Comparison of ENCODE assay signal across 19 cellular contexts in the genomic region with DNA sequence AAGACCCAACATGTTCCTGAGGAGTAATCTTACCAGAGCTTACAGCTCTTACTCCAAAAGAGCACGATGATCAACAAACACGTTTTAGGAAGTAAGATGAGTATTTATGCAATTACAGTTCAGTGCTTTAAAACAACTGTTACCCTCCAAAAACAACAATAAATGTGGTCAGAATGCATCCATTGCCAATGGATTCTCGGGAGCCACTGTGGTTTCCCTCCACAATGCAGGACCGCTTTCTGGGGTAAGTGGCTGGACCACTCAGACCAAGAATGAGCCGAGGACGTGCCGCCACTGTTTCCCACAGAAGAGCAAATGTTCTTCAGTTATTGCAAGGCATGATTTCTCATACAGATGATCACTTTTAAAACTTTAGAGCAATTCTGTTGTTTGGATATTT.
DNase-seq lines count a peak whose midpoint lies in the region; ATAC-seq, FAIRE-seq and TF ChIP-seq lines count a peak whose summit lies in the region.
"Had no signal": no experiment of that assay in that cellular context is flagged by ENCODE, and none has a peak within 500 bp of the region (broad histone marks: within the 10 kb centered on the region; RNA-seq: fewer than 3 reads in every experiment).

No MANE protein-coding gene starts in this region.

- no peak overlapping the region for H3K27ac Mint-ChIP-seq in astrocyte (ENCODE audit: unreplicated experiment)
- H3K27ac Mint-ChIP-seq: activated CD4-positive, alpha-beta T cell treated with anti-CD3 and anti-CD28 coated beads, Interleukin-2, amount 10 ng/mL, durations not matched to agents 7 days and 5 days had no signal

- DNase-seq in left ventricle myocardium superior, result no peak
- DNase-seq in Right ventricle myocardium superior, result no peak
- DNase-seq in astrocyte (ENCODE audit: low read depth), result peak; percentile 63
- no peak for DNase-seq in lower lobe of right lung
- no peak for DNase-seq in pons (ENCODE audit: low spot score)
- no peak for DNase-seq in NCI-H526 (lab: John Stamatoyannopoulos, UW)
- no peak for DNase-seq in Right ventricle myocardium inferior (ENCODE audit: missing footprints)
- DNase-seq in foreskin melanocyte, result no peak
- DNase-seq: activated CD4-positive, alpha-beta T cell treated with anti-CD3 and anti-CD28 coated beads, Interleukin-2, amount 10 ng/mL, durations not matched to agents 7 days and 5 days; activated gamma-delta T cell; left ventricle myocardium inferior; MG63; NCI-H774; PC-9; stimulated activated CD4-positive, alpha-beta T cell treated with anti-CD3 and anti-CD28 coated beads, Interleukin-15, amount 100 ng/mL, for 24 hours; T-helper 1 cell had no signal

- H3K27ac ChIP-seq in astrocyte (ENCODE audit: low read depth, low read length) (no peak overlapping the region), lower lobe of right lung (peak overlapping the region; percentile 29)
- H3K27ac ChIP-seq: BLaER1, left ventricle myocardium inferior, PC-9, vagina had no signal

- H3K9ac ChIP-seq in astrocyte (ENCODE audit: low read length), result no peak overlapping the region
- H3K9ac ChIP-seq: BLaER1 had no signal

- peaks cover 44% of the 10 kb centered on the region for H4K20me1 ChIP-seq in astrocyte (ENCODE audit: insufficient read depth, low read length)

- H3K79me2 ChIP-seq in astrocyte (ENCODE audit: insufficient read depth, low read length), result no peaks in the 10 kb centered on the region

- H3K27me3 ChIP-seq in astrocyte (ENCODE audit: insufficient read depth, low read length), result no peaks in the 10 kb centered on the region
- H3K27me3 ChIP-seq in lower lobe of right lung (ENCODE audit: low read depth), result no peaks in the 10 kb centered on the region
- H3K27me3 ChIP-seq: BLaER1, MG63, vagina had no signal

- no peak overlapping the region for H3K4me3 Mint-ChIP-seq in astrocyte (ENCODE audit: unreplicated experiment)
- H3K4me3 Mint-ChIP-seq: activated CD4-positive, alpha-beta T cell treated with anti-CD3 and anti-CD28 coated beads, Interleukin-2, amount 10 ng/mL, durations not matched to agents 7 days and 5 days had no signal

- H3K4me3 ChIP-seq in astrocyte (ENCODE audit: insufficient read depth, low read depth, low read length) (no peak overlapping the region), lower lobe of right lung (no peak overlapping the region)
- H3K4me3 ChIP-seq: BLaER1, left ventricle myocardium inferior, MG63, PC-9, vagina had no signal

- FAIRE-seq in astrocyte (lab: Jason Lieb, UNC), result no peak

- peaks cover 1% of the 10 kb centered on the region for H3K9me3 Mint-ChIP-seq in astrocyte (ENCODE audit: unreplicated experiment)
- H3K9me3 Mint-ChIP-seq: activated CD4-positive, alpha-beta T cell treated with anti-CD3 and anti-CD28 coated beads, Interleukin-2, amount 10 ng/mL, durations not matched to agents 7 days and 5 days had no signal

- peaks cover 20% of the 10 kb centered on the region for H3K4me1 Mint-ChIP-seq in astrocyte (ENCODE audit: low read depth, unreplicated experiment)

- no peak overlapping the region for H2AFZ ChIP-seq in astrocyte (ENCODE audit: low read depth, low read length)
- H2AFZ ChIP-seq: PC-9 had no signal

- no peaks in the 10 kb centered on the region for H3K9me3 ChIP-seq in astrocyte (ENCODE audit: insufficient read depth, low read depth, low read length)
- no peaks in the 10 kb centered on the region for H3K9me3 ChIP-seq in lower lobe of right lung
- H3K9me3 ChIP-seq: BLaER1, left ventricle myocardium inferior, MG63, vagina had no signal

- no peaks in the 10 kb centered on the region for H3K4me1 ChIP-seq in astrocyte (ENCODE audit: insufficient read depth, low read length)
- peaks cover 89% of the 10 kb centered on the region for H3K4me1 ChIP-seq in lower lobe of right lung
- H3K4me1 ChIP-seq: BLaER1 had no signal

- peaks cover 26% of the 10 kb centered on the region for H3K36me3 Mint-ChIP-seq in astrocyte (ENCODE audit: low read depth, unreplicated experiment)

- ATAC-seq in left ventricle myocardium superior (peak; percentile 8), Right ventricle myocardium superior (ENCODE audit: poor library complexity) (no peak), lower lobe of right lung (no peak), Right ventricle myocardium inferior (no peak)
- ATAC-seq: right cardiac atrium had no signal

- H3K4me2 ChIP-seq in astrocyte (ENCODE audit: low read length), result no peak overlapping the region
- H3K4me2 ChIP-seq: BLaER1, PC-9 had no signal

- intact Hi-C loops in left ventricle myocardium superior (cut with micrococcal nuclease) (no loop called here), Right ventricle myocardium superior (cut with DNase I) (no loop called here), lower lobe of right lung (cut with DNase I) (no loop called here), Right ventricle myocardium inferior (cut with DNase I) (no loop called here)

- H3K27me3 Mint-ChIP-seq in astrocyte (ENCODE audit: low read depth, unreplicated experiment), result no peaks in the 10 kb centered on the region
- H3K27me3 Mint-ChIP-seq: activated CD4-positive, alpha-beta T cell treated with anti-CD3 and anti-CD28 coated beads, Interleukin-2, amount 10 ng/mL, durations not matched to agents 7 days and 5 days had no signal

- H3K36me3 ChIP-seq in astrocyte (ENCODE audit: insufficient read depth, low read length), result no peaks in the 10 kb centered on the region
- peaks cover 37% of the 10 kb centered on the region for H3K36me3 ChIP-seq in lower lobe of right lung
- H3K36me3 ChIP-seq: BLaER1, MG63 had no signal

- TF ChIP-seq CTCF in astrocyte (IDR thresholded peaks at IDR 0.05; ENCODE audit: insufficient read depth, low read depth, low read length), result no peak
- no peak for TF ChIP-seq CTCF in lower lobe of right lung (IDR thresholded peaks at IDR 0.05)
